Comparison of ENCODE assay signal across 1 cellular context in genomic region chr15:82936966-82937647, GRCh38.
TF ChIP-seq lines count a peak whose summit lies in the region.

No MANE protein-coding gene starts in this region.

TF ChIP-seq in IMR-90, 13 proteins besides CTCF, POLR2A, EP300 and RAD21:
- TF ChIP-seq MAFK (IDR thresholded peaks at IDR 0.05; ENCODE audit: low read depth, low read length) (no peak), NFE2L2 (IDR thresholded peaks at IDR 0.05; ENCODE audit: low read depth, low read length) (no peak), CHD1 (IDR thresholded peaks at IDR 0.05; ENCODE audit: low read depth, low read length) (no peak), SMC3 (IDR thresholded peaks at IDR 0.05; ENCODE audit: low read depth, low read length) (no peak), FOS (IDR thresholded peaks at IDR 0.05; ENCODE audit: low read depth, low read length) (no peak), ELK1 (IDR thresholded peaks at IDR 0.05; ENCODE audit: borderline replicate concordance, low read depth, low read length) (no peak), RCOR1 (IDR thresholded peaks at IDR 0.05; ENCODE audit: insufficient replicate concordance, low read length) (no peak), MXI1 (IDR thresholded peaks at IDR 0.05; ENCODE audit: borderline replicate concordance, low read depth, low read length) (no peak), BHLHE40 (IDR thresholded peaks at IDR 0.05; ENCODE audit: low read depth, low read length) (no peak), MAZ (IDR thresholded peaks at IDR 0.05; ENCODE audit: borderline replicate concordance, low read depth, low read length) (no peak), RFX5 (IDR thresholded peaks at IDR 0.05; ENCODE audit: low read depth, low read length) (no peak), CEBPB (IDR thresholded peaks at IDR 0.05; ENCODE audit: low read depth, low read length) (no peak), USF2 (IDR thresholded peaks at IDR 0.05; ENCODE audit: low read depth, low read length) (no peak)
